In the genomic region with DNA sequence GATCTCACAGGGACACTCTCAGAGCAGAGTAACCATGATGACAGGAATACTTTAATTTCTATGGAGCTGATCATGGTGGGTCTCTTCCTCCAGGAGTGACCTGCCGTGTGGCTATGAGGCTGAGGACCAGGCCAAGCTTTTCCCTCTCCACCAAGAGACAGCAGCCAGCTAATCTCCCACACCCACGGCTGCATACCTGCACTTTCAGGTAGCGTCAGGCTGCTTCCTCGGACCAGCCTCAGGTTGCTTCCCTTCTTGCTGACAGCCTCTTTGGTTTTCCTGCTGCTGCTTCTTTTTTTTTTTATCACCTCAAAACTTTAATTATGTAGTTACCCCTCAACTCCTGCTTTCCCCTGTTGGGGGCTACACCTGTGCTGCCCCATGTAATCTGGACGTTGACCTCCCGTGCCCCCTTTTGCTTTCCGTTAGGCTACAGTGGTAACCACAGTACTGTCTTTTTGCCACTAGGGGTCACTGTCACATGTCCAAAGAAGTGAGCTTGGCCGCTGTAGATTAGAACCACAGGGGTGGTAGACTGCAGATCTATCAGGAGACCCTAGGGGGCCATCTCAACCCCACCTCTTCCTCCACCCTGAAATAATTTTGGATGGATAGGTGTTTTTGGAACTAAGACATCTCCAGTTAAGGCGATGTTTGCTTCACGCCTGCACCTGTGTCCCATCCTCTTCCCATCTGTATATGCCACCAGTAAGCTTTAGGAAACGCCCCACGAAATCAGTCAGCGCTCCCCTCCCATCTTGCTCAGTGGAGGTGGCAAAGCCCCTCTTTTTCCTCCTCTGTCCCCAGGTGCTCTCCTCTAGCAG, we compare ENCODE assay signal across 1 cellular context.
A peak's percentile ranks its signal among the peaks of the same experiment; 100 is the strongest.
TF ChIP-seq lines count a peak whose summit lies in the region.

No MANE protein-coding gene starts in this region.

TF ChIP-seq in IMR-90, 13 proteins besides CTCF, POLR2A, EP300 and RAD21:
- TF ChIP-seq SMC3 (IDR thresholded peaks at IDR 0.05; ENCODE audit: low read depth, low read length): peak; percentile 81
- TF ChIP-seq CEBPB (IDR thresholded peaks at IDR 0.05; ENCODE audit: low read depth, low read length): no peak
- no peak for TF ChIP-seq BHLHE40 (IDR thresholded peaks at IDR 0.05; ENCODE audit: low read depth, low read length)
- TF ChIP-seq MAZ (IDR thresholded peaks at IDR 0.05; ENCODE audit: borderline replicate concordance, low read depth, low read length): no peak
- TF ChIP-seq FOS (IDR thresholded peaks at IDR 0.05; ENCODE audit: low read depth, low read length): no peak
- TF ChIP-seq, protein P1, sequence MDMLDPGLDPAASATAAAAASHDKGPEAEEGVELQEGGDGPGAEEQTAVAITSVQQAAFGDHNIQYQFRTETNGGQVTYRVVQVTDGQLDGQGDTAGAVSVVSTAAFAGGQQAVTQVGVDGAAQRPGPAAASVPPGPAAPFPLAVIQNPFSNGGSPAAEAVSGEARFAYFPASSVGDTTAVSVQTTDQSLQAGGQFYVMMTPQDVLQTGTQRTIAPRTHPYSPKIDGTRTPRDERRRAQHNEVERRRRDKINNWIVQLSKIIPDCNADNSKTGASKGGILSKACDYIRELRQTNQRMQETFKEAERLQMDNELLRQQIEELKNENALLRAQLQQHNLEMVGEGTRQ (IDR thresholded peaks at IDR 0.05; ENCODE audit: low read depth, low read length): peak; percentile 8; the same call in 1 of the 2 replicates
- no peak for TF ChIP-seq CHD1 (IDR thresholded peaks at IDR 0.05; ENCODE audit: low read depth, low read length)
- no peak for TF ChIP-seq NFE2L2 (IDR thresholded peaks at IDR 0.05; ENCODE audit: low read depth, low read length)
- no peak for TF ChIP-seq RCOR1 (IDR thresholded peaks at IDR 0.05; ENCODE audit: insufficient replicate concordance, low read length)
- TF ChIP-seq, protein P2, sequence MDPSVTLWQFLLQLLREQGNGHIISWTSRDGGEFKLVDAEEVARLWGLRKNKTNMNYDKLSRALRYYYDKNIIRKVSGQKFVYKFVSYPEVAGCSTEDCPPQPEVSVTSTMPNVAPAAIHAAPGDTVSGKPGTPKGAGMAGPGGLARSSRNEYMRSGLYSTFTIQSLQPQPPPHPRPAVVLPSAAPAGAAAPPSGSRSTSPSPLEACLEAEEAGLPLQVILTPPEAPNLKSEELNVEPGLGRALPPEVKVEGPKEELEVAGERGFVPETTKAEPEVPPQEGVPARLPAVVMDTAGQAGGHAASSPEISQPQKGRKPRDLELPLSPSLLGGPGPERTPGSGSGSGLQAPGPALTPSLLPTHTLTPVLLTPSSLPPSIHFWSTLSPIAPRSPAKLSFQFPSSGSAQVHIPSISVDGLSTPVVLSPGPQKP (IDR thresholded peaks at IDR 0.05; ENCODE audit: borderline replicate concordance, low read depth, low read length): no peak
- no peak for TF ChIP-seq RFX5 (IDR thresholded peaks at IDR 0.05; ENCODE audit: low read depth, low read length)
